Comparison of ENCODE assay signal across 18 cellular contexts in the genomic region with DNA sequence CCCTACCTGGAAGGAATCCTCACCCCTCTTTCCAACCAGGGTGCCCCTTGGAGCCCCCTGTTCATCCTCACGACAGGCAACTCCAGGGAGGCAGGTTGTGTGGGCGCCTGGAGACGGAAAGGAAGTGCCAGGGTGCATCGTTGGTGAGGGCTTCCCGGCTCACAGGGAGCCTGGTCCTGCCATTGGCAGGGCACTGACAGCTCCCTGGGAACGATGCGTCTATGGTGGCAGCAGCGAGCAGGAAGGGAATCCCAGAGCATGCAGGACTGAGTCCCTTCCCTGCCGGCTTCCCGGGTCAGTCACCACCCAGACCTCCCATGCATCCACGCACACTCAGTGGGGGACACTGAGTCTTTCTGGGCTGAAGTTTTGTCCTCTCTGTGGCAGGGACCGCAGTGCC.
DNase-seq lines count a peak whose midpoint lies in the region; FAIRE-seq and TF ChIP-seq lines count a peak whose summit lies in the region.
"Had no signal": no experiment of that assay in that cellular context is flagged by ENCODE, and none has a peak within 500 bp of the region (broad histone marks: within the 10 kb centered on the region; RNA-seq: fewer than 3 reads in every experiment).

No MANE protein-coding gene starts in this region.

- DNase-seq in NCI-H510A treated with DMSO at 0.1 percent for 48 hours (lab: John Stamatoyannopoulos, UW), result peak; percentile 11
- no peak for DNase-seq in NCI-H510A (lab: John Stamatoyannopoulos, UW)
- DNase-seq in NCI-H69 (lab: John Stamatoyannopoulos, UW), result peak; percentile 8
- DNase-seq in kidney, result peak; percentile 52
- peak; percentile 63 for DNase-seq in spleen
- DNase-seq in UCSD-AML1 (lab: John Stamatoyannopoulos, UW; ENCODE audit: unreplicated experiment), result no peak
- no peak for DNase-seq in Caco-2
- no peak for DNase-seq in NCI-H748 (lab: John Stamatoyannopoulos, UW; ENCODE audit: unreplicated experiment)
- DNase-seq: 8988T, KBM-7, NCI-H1436 treated with DMSO at 0.1 percent for 48 hours, NCI-H2029 treated with DMSO at 0.1 percent for 48 hours, RPMI8226, SJCRH30 had no signal

- no peak overlapping the region for H3K4me3 Mint-ChIP-seq in Caco-2 (ENCODE audit: unreplicated experiment)
- H3K4me3 Mint-ChIP-seq: CD8-positive, alpha-beta memory T cell; GM23338 had no signal

- peaks cover 6% of the 10 kb centered on the region for H3K9me3 Mint-ChIP-seq in Caco-2 (ENCODE audit: unreplicated experiment)
- H3K9me3 Mint-ChIP-seq: GM23338 had no signal

- no peak overlapping the region for H3K27ac ChIP-seq in kidney (ENCODE audit: low read depth in 2 of 2, low read length in 2 of 2)
- no peak overlapping the region for H3K27ac ChIP-seq in spleen
- H3K27ac ChIP-seq: BLaER1 treated with 17β-estradiol and CSF1 and Interleukin-3, amounts not matched to agents 10 nM and 100 nM; SJCRH30 had no signal

- H3K9ac ChIP-seq in kidney (ENCODE audit: low read length in 2 of 2), result no peak overlapping the region
- H3K9ac ChIP-seq: BLaER1 treated with 17β-estradiol and CSF1 and Interleukin-3, amounts not matched to agents 10 nM and 100 nM had no signal

- TF ChIP-seq CTCF in kidney (IDR thresholded peaks at IDR 0.05; ENCODE audit: borderline replicate concordance, extremely low read depth, insufficient read depth) (no peak), spleen (IDR thresholded peaks at IDR 0.05 in 8 of 11, conservative IDR thresholded peaks at IDR 0.05 in 3 of 11) (no peak), Caco-2 (IDR thresholded peaks at IDR 0.05; ENCODE audit: insufficient read depth in 1 of 2, low read depth in 1 of 2, low read length in 1 of 2, severe bottlenecking in 1 of 2, unreplicated experiment in 1 of 2) (no peak)

- H3K27me3 ChIP-seq in spleen (replicated peaks in 1 of 7) (peaks cover 0 to 53% (median 0%) of the 10 kb centered on the region in 7 donors), Caco-2 (replicated peaks; ENCODE audit: control insufficient read depth, insufficient read depth, low read length) (no peaks in the 10 kb centered on the region)
- H3K27me3 ChIP-seq: BLaER1 treated with 17β-estradiol and CSF1 and Interleukin-3, amounts not matched to agents 10 nM and 100 nM had no signal

- no peak overlapping the region for H3K4me3 ChIP-seq in kidney (ENCODE audit: low read length in 2 of 2)
- no peak overlapping the region for H3K4me3 ChIP-seq in spleen
- H3K4me3 ChIP-seq in Caco-2 (ENCODE audit: low read depth, low read length), result no peak overlapping the region
- H3K4me3 ChIP-seq: BLaER1 treated with 17β-estradiol and CSF1 and Interleukin-3, amounts not matched to agents 10 nM and 100 nM; GM23338; SJCRH30 had no signal

- peaks cover 6% of the 10 kb centered on the region for H3K36me3 Mint-ChIP-seq in Caco-2 (ENCODE audit: insufficient read depth, unreplicated experiment)
- H3K36me3 Mint-ChIP-seq: CD8-positive, alpha-beta memory T cell had no signal

- WGBS in spleen, 5 donors, result 53 to 82% (median 74%) methylated on average over 10 to 12 of the region's 12 CpGs

- H3K36me3 ChIP-seq in kidney (ENCODE audit: control insufficient read depth in 1 of 2, insufficient read depth in 2 of 2, low read length in 2 of 2) (no peaks in the 10 kb centered on the region), spleen (no peaks in the 10 kb centered on the region), Caco-2 (ENCODE audit: control insufficient read depth, insufficient read depth, low read length) (no peaks in the 10 kb centered on the region)
- H3K36me3 ChIP-seq: BLaER1 treated with 17β-estradiol and CSF1 and Interleukin-3, amounts not matched to agents 10 nM and 100 nM; SJCRH30 had no signal

- H3K4me1 ChIP-seq in kidney (ENCODE audit: control insufficient read depth in 1 of 2, insufficient read depth in 1 of 2, low read depth in 1 of 2, low read length in 2 of 2) (no peaks in the 10 kb centered on the region), spleen (peaks cover 0 to 13% (median 4%) of the 10 kb centered on the region in 6 donors), Caco-2 (peaks cover 33% of the 10 kb centered on the region)
- H3K4me1 ChIP-seq: SJCRH30 had no signal

- peaks cover 16% of the 10 kb centered on the region for H3K4me1 Mint-ChIP-seq in Caco-2 (ENCODE audit: low read depth, unreplicated experiment)
- H3K4me1 Mint-ChIP-seq: CD8-positive, alpha-beta memory T cell had no signal

- H3K27ac Mint-ChIP-seq in Caco-2 (ENCODE audit: unreplicated experiment), result no peak overlapping the region
- H3K27ac Mint-ChIP-seq: CD8-positive, alpha-beta memory T cell; GM23338 had no signal

- FAIRE-seq in kidney (lab: Jason Lieb, UNC), result no peak
- FAIRE-seq: GM12892 had no signal

- H3K27me3 Mint-ChIP-seq in Caco-2 (ENCODE audit: insufficient read depth, unreplicated experiment), result no peaks in the 10 kb centered on the region

- POLR2A ChIA-PET in Caco-2 (lab: Charles Lee), result no interaction called here

- H3K9me3 ChIP-seq in kidney (ENCODE audit: control insufficient read depth in 1 of 2, low read length in 2 of 2), result peaks cover 0 to under 1% of the 10 kb centered on the region in 2 donors
- H3K9me3 ChIP-seq in spleen, result peaks cover 0 to 15% (median 11%) of the 10 kb centered on the region in 8 donors
- H3K9me3 ChIP-seq in Caco-2, result no peaks in the 10 kb centered on the region; the same call in 1 of the 2 replicates
- H3K9me3 ChIP-seq: SJCRH30 had no signal

- intact Hi-C loops in kidney (cut with DNase I), result no loop called here
- intact Hi-C loops in spleen (cut with DNase I; ENCODE audit: low total_unique reads), result no loop called here
- intact Hi-C loops in Caco-2 (cut with micrococcal nuclease; ENCODE audit: unreplicated experiment), result loop anchor here (10.0 kb wide), 1 partner anchor 239 kb away; the partner anchor contains the start of gene TMEM185B

- TF ChIP-seq POLR2A in spleen (IDR thresholded peaks at IDR 0.05), result no peak

- no TSS peak for BruUV-seq in Caco-2 (replicated peaks; lab: Mats Ljungman, UMichigan)

- CTCF ChIA-PET in Caco-2 (lab: Charles Lee), result no interaction called here

Comparison
In these comparisons a context has a peak if more than half of its experiments do, and no peak if none do; other contexts are left out.
1. DNase-seq: peak in NCI-H510A treated with DMSO at 0.1 percent for 48 hours (single experiment), NCI-H69 (single experiment), kidney (single experiment) and spleen (single experiment); none in NCI-H510A (single experiment), UCSD-AML1 (single experiment), Caco-2 (0 of 2) and NCI-H748 (single experiment).